ENCODE assay signal across 8 cellular contexts in the genomic region with DNA sequence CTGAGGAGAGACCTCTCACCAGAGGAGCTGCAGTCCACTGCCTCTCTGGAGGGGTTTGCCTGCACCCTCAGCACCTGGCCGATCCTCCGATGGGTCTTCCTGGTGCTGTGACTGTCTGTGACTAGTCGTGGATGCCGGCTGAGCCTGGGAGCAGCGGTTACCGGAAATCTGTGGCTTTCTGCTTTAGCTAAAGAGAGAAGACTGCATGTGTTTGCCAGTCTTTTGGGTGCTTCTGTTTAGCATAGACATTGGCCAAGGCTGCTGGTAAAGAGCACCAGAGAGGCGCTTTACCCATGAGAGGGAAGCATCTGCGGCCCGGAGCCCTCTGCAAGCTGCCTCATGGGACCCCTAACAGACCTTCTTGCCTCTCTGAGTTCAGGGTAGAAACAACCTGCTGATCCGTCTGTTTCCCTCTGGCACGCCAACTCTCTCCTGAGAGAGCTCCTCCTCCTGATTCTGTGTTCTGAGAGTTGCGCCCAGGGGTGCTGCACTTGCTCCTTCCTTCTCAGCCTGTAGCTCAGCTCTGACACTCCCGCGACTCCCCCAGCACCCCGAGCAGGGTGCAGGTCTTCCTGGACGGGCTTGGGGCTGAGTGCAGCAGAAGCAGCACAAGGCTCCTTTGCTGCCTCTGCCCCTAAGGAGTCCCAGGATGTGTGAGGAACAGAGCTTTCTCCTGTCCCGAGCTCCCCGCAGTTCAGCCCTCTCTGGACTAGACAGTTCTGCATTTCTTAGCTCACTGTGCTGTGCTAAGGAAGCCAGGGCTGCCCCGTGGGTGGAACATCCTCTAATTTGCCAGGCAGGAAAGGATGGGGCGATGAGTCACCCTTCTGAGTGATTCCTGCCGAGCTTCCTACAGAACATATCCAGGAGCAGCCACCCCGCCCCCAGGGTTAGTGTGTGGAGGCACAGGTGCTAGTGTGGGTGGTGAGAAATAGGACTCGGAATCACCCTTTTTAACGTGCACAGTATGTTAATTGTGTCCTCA.
A peak's percentile ranks its signal among the peaks of the same experiment; 100 is the strongest.
DNase-seq lines count a peak whose midpoint lies in the region; ATAC-seq and TF ChIP-seq lines count a peak whose summit lies in the region.

No MANE protein-coding gene starts in this region.

- no peaks in the 10 kb centered on the region for H3K36me3 ChIP-seq in KOPT-K1 (ENCODE audit: insufficient read depth, low read length)

- ATAC-seq in GM19397 (IDR thresholded peaks at IDR 0.05; ENCODE audit: unreplicated experiment) (peak; percentile 48), GM21447 (IDR thresholded peaks at IDR 0.05; ENCODE audit: unreplicated experiment) (no peak)

- no peak for TF ChIP-seq CTCF in fibroblast of pulmonary artery (IDR thresholded peaks at IDR 0.05; ENCODE audit: low read length, missing control alignments)

- H3K27ac ChIP-seq in KOPT-K1 (ENCODE audit: low read depth, low read length, poor library complexity, severe bottlenecking) = peak overlapping the region; percentile 70

- peak overlapping the region; percentile 5 for H3K4me3 ChIP-seq in fibroblast of pulmonary artery (replicated peaks; ENCODE audit: low read depth, low read length)

- no peaks in the 10 kb centered on the region for H3K9me3 ChIP-seq in KOPT-K1 (ENCODE audit: insufficient read depth, low read length, poor library complexity, severe bottlenecking)

- DNase-seq in AG20443 (ENCODE audit: low spot score) (peak; percentile 85), fibroblast of pulmonary artery (ENCODE audit: low read depth) (peak; percentile 87), non-pigmented ciliary epithelial cell (ENCODE audit: low read depth) (peak; percentile 83), cerebellar nuclear complex (lab: John Stamatoyannopoulos, UW) (no peak)
- peak; percentile 30 to 50 for DNase-seq in activated CD4-positive, alpha-beta T cell treated with anti-CD3 and anti-CD28 coated beads, Interleukin-2, amount 50 U/mL, for 48 hours

Comparison
In these comparisons a context has a peak if more than half of its experiments do, and no peak if none do; other contexts are left out.
1. DNase-seq: peak in AG20443 (single experiment), activated CD4-positive, alpha-beta T cell treated with anti-CD3 and anti-CD28 coated beads, Interleukin-2, amount 50 U/mL, for 48 hours (2 of 2), fibroblast of pulmonary artery (single experiment) and non-pigmented ciliary epithelial cell (single experiment); none in cerebellar nuclear complex (0 of 2).